26 cellular contexts compared by ENCODE assay signal in the genomic region with DNA sequence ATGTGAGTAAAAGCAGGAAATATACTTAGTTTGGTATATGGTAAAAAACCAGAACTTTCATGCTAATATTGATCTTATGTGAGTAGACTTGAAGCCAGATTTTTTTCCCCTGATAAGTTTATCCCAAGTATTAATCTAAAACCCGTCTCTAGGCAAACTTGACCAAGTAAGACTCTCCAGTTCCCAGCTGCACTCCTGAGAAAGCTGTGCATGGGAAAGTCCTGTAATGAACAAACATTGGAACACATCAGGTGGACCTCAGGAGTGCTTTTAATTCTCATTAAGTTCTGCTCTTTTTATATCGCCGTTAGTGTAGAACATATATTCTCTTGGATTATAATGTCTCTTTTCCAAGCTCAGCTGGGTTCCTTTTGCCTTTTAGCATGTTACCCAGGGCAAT.
"Had no signal": no experiment of that assay in that cellular context is flagged by ENCODE, and none has a peak within 500 bp of the region (broad histone marks: within the 10 kb centered on the region; RNA-seq: fewer than 3 reads in every experiment).

No MANE protein-coding gene starts in this region.

- H3K4me3 ChIP-seq: ascending aorta, SK-N-MC had no signal

- ATAC-seq: activated CD8-positive, alpha-beta memory T cell treated with anti-CD3 and anti-CD28 coated beads, Interleukin-2, amount 10 ng/mL, durations not matched to agents 7 days and 5 days; activated CD8-positive, alpha-beta T cell treated with anti-CD3 and anti-CD28 coated beads, Interleukin-2, amount 10 ng/mL, durations not matched to agents 7 days and 5 days; Panc1; Right ventricle myocardium inferior had no signal

- DNase-seq: activated B cell treated with CpG ODN at 0.5 μM for 24 hours; activated CD4-positive, alpha-beta T cell treated with anti-CD3 and anti-CD28 coated beads for 1 hour; activated CD4-positive, alpha-beta T cell treated with anti-CD3 and anti-CD28 coated beads, Interleukin-2, amount 50 U/mL, for 1 hour; activated CD8-positive, alpha-beta memory T cell treated with anti-CD3 and anti-CD28 coated beads, Interleukin-2, amount 10 ng/mL, durations not matched to agents 7 days and 5 days; activated CD8-positive, alpha-beta T cell treated with anti-CD3 and anti-CD28 coated beads, Interleukin-2, amount 10 ng/mL, durations not matched to agents 7 days and 5 days; activated effector memory CD4-positive, alpha-beta T cell treated with Interleukin-2 at 50 U/mL for 16 hours; activated naive CD4-positive, alpha-beta T cell; amniotic stem cell; IMR-90; KG1; NCI-H1092; NCI-H1417 treated with DMSO at 0.1 percent for 48 hours; NCI-H1694; NCI-H2029 treated with DMSO at 0.1 percent for 48 hours; NCI-H345; NCI-H510A treated with DMSO at 0.1 percent for 48 hours; NCI-H69; NK-92 treated with Interleukin-12 subunit alpha and Interleukin-12 subunit beta, amount 100 ng/mL, for 24 hours; RPMI8226 had no signal

- H3K27me3 ChIP-seq: ascending aorta had no signal

- H3K4me3 Mint-ChIP-seq: activated B cell treated with CpG ODN at 0.5 μM for 24 hours; activated CD8-positive, alpha-beta memory T cell treated with anti-CD3 and anti-CD28 coated beads, Interleukin-2, amount 10 ng/mL, durations not matched to agents 7 days and 5 days; activated CD8-positive, alpha-beta T cell treated with anti-CD3 and anti-CD28 coated beads, Interleukin-2, amount 10 ng/mL, durations not matched to agents 7 days and 5 days; activated naive CD4-positive, alpha-beta T cell treated with anti-CD3 and anti-CD28 coated beads, Interleukin-2, amount 50 U/mL, for 24 hours; brain; central memory CD8-positive, alpha-beta T cell had no signal

- H3K4me1 Mint-ChIP-seq: central memory CD8-positive, alpha-beta T cell had no signal

- H3K27ac Mint-ChIP-seq: activated B cell treated with CpG ODN at 0.5 μM for 24 hours had no signal

- H3K9me3 Mint-ChIP-seq: activated B cell treated with CpG ODN at 0.5 μM for 24 hours; activated naive CD4-positive, alpha-beta T cell treated with anti-CD3 and anti-CD28 coated beads, Interleukin-2, amount 50 U/mL, for 24 hours; brain; central memory CD8-positive, alpha-beta T cell had no signal

- H3K27me3 Mint-ChIP-seq: activated B cell treated with CpG ODN at 0.5 μM for 24 hours; activated CD8-positive, alpha-beta memory T cell treated with anti-CD3 and anti-CD28 coated beads, Interleukin-2, amount 10 ng/mL, durations not matched to agents 7 days and 5 days; activated naive CD4-positive, alpha-beta T cell treated with anti-CD3 and anti-CD28 coated beads, Interleukin-2, amount 50 U/mL, for 24 hours; brain; central memory CD8-positive, alpha-beta T cell had no signal

- H3K9me3 ChIP-seq: ascending aorta had no signal

- H3K4me1 ChIP-seq: ascending aorta had no signal

- H3K27ac ChIP-seq: ascending aorta, SK-N-MC had no signal
